1 cellular context compared by ENCODE assay signal in the genomic region with DNA sequence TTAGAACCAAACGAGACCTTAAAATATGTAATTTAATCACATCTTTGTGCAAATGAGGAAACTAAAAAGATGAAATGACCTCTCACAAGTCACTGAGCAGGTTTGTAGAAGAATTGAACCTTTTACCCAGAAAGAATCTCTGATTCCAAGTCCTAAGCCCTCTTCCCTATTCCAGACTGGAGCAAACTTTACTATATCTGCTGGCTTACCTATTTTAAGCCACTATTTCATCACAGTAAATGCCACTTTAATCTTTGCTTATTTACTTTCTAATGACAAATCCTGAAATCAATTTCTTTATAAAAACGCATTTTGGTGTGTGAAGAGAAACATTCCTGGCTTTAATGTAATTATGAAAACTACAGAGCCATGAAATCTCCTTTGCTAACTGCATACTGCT.
TF ChIP-seq lines count a peak whose summit lies in the region.

No MANE protein-coding gene starts in this region.

TF ChIP-seq in HepG2, 621 proteins besides CTCF, POLR2A, EP300 and RAD21 (continued from another document):
- TF ChIP-seq, protein P1, sequence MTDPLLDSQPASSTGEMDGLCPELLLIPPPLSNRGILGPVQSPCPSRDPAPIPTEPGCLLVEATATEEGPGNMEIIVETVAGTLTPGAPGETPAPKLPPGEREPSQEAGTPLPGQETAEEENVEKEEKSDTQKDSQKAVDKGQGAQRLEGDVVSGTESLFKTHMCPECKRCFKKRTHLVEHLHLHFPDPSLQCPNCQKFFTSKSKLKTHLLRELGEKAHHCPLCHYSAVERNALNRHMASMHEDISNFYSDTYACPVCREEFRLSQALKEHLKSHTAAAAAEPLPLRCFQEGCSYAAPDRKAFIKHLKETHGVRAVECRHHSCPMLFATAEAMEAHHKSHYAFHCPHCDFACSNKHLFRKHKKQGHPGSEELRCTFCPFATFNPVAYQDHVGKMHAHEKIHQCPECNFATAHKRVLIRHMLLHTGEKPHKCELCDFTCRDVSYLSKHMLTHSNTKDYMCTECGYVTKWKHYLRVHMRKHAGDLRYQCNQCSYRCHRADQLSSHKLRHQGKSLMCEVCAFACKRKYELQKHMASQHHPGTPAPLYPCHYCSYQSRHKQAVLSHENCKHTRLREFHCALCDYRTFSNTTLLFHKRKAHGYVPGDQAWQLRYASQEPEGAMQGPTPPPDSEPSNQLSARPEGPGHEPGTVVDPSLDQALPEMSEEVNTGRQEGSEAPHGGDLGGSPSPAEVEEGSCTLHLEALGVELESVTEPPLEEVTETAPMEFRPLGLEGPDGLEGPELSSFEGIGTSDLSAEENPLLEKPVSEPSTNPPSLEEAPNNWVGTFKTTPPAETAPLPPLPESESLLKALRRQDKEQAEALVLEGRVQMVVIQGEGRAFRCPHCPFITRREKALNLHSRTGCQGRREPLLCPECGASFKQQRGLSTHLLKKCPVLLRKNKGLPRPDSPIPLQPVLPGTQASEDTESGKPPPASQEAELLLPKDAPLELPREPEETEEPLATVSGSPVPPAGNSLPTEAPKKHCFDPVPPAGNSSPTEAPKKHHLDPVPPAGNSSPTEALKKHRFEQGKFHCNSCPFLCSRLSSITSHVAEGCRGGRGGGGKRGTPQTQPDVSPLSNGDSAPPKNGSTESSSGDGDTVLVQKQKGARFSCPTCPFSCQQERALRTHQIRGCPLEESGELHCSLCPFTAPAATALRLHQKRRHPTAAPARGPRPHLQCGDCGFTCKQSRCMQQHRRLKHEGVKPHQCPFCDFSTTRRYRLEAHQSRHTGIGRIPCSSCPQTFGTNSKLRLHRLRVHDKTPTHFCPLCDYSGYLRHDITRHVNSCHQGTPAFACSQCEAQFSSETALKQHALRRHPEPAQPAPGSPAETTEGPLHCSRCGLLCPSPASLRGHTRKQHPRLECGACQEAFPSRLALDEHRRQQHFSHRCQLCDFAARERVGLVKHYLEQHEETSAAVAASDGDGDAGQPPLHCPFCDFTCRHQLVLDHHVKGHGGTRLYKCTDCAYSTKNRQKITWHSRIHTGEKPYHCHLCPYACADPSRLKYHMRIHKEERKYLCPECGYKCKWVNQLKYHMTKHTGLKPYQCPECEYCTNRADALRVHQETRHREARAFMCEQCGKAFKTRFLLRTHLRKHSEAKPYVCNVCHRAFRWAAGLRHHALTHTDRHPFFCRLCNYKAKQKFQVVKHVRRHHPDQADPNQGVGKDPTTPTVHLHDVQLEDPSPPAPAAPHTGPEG (CRISPR knock-in tag; IDR thresholded peaks at IDR 0.05): no peak
- TF ChIP-seq TP53 (CRISPR knock-in tag; conservative IDR thresholded peaks at IDR 0.05) (no peak), ZNF614 (CRISPR knock-in tag; IDR thresholded peaks at IDR 0.05; ENCODE audit: borderline replicate concordance) (no peak)
